Comparison of ENCODE assay signal across 20 cellular contexts in genomic region chrX:118370921-118371624, GRCh38. TPM values are rescaled to one million over a fixed set of nuclear protein-coding genes. Genes with fewer than 3 reads are reported as not detected.
DNase-seq lines count a peak whose midpoint lies in the region; ATAC-seq and TF ChIP-seq lines count a peak whose summit lies in the region.
"Had no signal": no experiment of that assay in that cellular context is flagged by ENCODE, and none has a peak within 500 bp of the region (broad histone marks: within the 10 kb centered on the region; RNA-seq: fewer than 3 reads in every experiment).

No MANE protein-coding gene starts in this region.

- peak overlapping the region; percentile 27 for H3K27ac ChIP-seq in osteoblast (ENCODE audit: low read depth, low read length)
- H3K27ac ChIP-seq: epithelial cell of prostate, upper lobe of left lung had no signal

- H3K4me2 ChIP-seq in osteoblast (ENCODE audit: insufficient read depth, low read length) = no peak overlapping the region

- DNase-seq in GM03348 (ENCODE audit: low spot score) (peak; percentile 10), LHCN-M2 (ENCODE audit: low read depth) (peak; percentile 49), fibroblast of gingiva (ENCODE audit: low read depth) (peak; percentile 50), osteoblast (ENCODE audit: insufficient read length, low spot score, missing footprints) (no peak), cortex of kidney (lab: John Stamatoyannopoulos, UW) (no peak)
- DNase-seq: activated CD8-positive, alpha-beta memory T cell treated with anti-CD3 and anti-CD28 coated beads, Interleukin-2, amount 50 U/mL, for 48 hours; activated effector memory CD4-positive, alpha-beta T cell treated with anti-CD3 and anti-CD28 coated beads, Interleukin-2, amount 50 U/mL, for 16 hours; amygdala; central memory CD4-positive, alpha-beta T cell; glutamatergic neuron; KG1; NCI-H1105; NCI-H510A; stimulated activated CD4-positive, alpha-beta T cell treated with anti-CD3 and anti-CD28 coated beads, Interleukin-4, amount 100 ng/mL, for 1 hour; T-helper 2 cell; upper lobe of left lung had no signal

- H3K79me2 ChIP-seq in osteoblast (ENCODE audit: insufficient read depth, low read length) = peaks cover 36% of the 10 kb centered on the region

- H3K27me3 ChIP-seq in osteoblast (ENCODE audit: insufficient read depth, low read length) = no peaks in the 10 kb centered on the region
- H3K27me3 ChIP-seq: upper lobe of left lung had no signal

- H3K4me1 ChIP-seq in osteoblast (ENCODE audit: insufficient read depth, low read length) = peaks cover 4% of the 10 kb centered on the region
- H3K4me1 ChIP-seq: upper lobe of left lung had no signal

- no peaks in the 10 kb centered on the region for H3K9me3 ChIP-seq in osteoblast (ENCODE audit: low read depth, low read length)
- H3K9me3 ChIP-seq: upper lobe of left lung had no signal

- no peak overlapping the region for H3K4me3 ChIP-seq in osteoblast (ENCODE audit: insufficient read depth, low read length)
- H3K4me3 ChIP-seq: upper lobe of left lung had no signal

- no peaks in the 10 kb centered on the region for H4K20me1 ChIP-seq in osteoblast (ENCODE audit: insufficient read depth, low read length)

- no peaks in the 10 kb centered on the region for H3K36me3 ChIP-seq in osteoblast (ENCODE audit: insufficient read depth, low read length)
- H3K36me3 ChIP-seq: upper lobe of left lung had no signal

- TF ChIP-seq CTCF in osteoblast (IDR thresholded peaks at IDR 0.05; ENCODE audit: extremely low read depth, low read depth, low read length) = no peak

- H2AFZ ChIP-seq in osteoblast (ENCODE audit: low read length) = no peak overlapping the region

- ATAC-seq in HG03108 (IDR thresholded peaks at IDR 0.05; ENCODE audit: unreplicated experiment) = no peak
- ATAC-seq in SK-N-SH treated with all-trans-retinoic acid at 6 μM for 48 hours = no peak; the same call in 2 of the 3 replicates
- ATAC-seq: left lobe of liver had no signal

TF ChIP-seq in SK-N-SH treated with all-trans-retinoic acid at 6 μM for 48 hours, 23 proteins besides CTCF, POLR2A, EP300 and RAD21:
- TF ChIP-seq, protein P1, sequence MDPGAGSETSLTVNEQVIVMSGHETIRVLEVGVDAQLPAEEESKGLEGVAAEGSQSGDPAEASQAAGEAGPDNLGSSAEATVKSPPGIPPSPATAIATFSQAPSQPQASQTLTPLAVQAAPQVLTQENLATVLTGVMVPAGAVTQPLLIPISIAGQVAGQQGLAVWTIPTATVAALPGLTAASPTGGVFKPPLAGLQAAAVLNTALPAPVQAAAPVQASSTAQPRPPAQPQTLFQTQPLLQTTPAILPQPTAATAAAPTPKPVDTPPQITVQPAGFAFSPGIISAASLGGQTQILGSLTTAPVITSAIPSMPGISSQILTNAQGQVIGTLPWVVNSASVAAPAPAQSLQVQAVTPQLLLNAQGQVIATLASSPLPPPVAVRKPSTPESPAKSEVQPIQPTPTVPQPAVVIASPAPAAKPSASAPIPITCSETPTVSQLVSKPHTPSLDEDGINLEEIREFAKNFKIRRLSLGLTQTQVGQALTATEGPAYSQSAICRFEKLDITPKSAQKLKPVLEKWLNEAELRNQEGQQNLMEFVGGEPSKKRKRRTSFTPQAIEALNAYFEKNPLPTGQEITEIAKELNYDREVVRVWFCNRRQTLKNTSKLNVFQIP (CRISPR knock-in tag; IDR thresholded peaks at IDR 0.05; ENCODE audit: borderline replicate concordance, low read depth) = no peak
- no peak for TF ChIP-seq BACH2 (CRISPR knock-in tag; IDR thresholded peaks at IDR 0.05; ENCODE audit: borderline replicate concordance)
- TF ChIP-seq TOX (CRISPR knock-in tag; IDR thresholded peaks at IDR 0.05; ENCODE audit: borderline replicate concordance) = no peak
- no peak for TF ChIP-seq RARB (CRISPR knock-in tag; IDR thresholded peaks at IDR 0.05)
- no peak for TF ChIP-seq CSDC2 (CRISPR knock-in tag; IDR thresholded peaks at IDR 0.05)
- no peak for TF ChIP-seq ZFP30 (CRISPR knock-in tag; IDR thresholded peaks at IDR 0.05)
- TF ChIP-seq TSHZ2 (CRISPR knock-in tag; IDR thresholded peaks at IDR 0.05) = no peak
- no peak for TF ChIP-seq CREB5 (CRISPR knock-in tag; IDR thresholded peaks at IDR 0.05; ENCODE audit: low read depth)
- no peak for TF ChIP-seq ZNF565 (CRISPR knock-in tag; conservative IDR thresholded peaks at IDR 0.05; ENCODE audit: low read depth)
- TF ChIP-seq ZNF8 (CRISPR knock-in tag; IDR thresholded peaks at IDR 0.05) = no peak
- no peak for TF ChIP-seq ARNTL (CRISPR knock-in tag; IDR thresholded peaks at IDR 0.05; ENCODE audit: borderline replicate concordance, low read depth)
- no peak for TF ChIP-seq ISL1 (CRISPR knock-in tag; IDR thresholded peaks at IDR 0.05)

RNA-seq across cellular contexts. Expression of gene WDR44, which starts 25.2 kb away (rescaled TPM):
- total RNA-seq in LHCN-M2 (2014; rRNA removed) (12.4 and 15.6 TPM in 2 replicates), osteoblast (21.0 and 21.8 TPM in 2 replicates)
- polyA plus RNA-seq in LHCN-M2 (2012) = 4.3 TPM

Comparison
In these comparisons a context has a peak if more than half of its experiments do, and no peak if none do; other contexts are left out.
1. DNase-seq: peak in GM03348 (single experiment), LHCN-M2 (single experiment) and fibroblast of gingiva (single experiment); none in osteoblast (single experiment) and cortex of kidney (single experiment).